ENCODE assay signal across 29 cellular contexts in the genomic region with DNA sequence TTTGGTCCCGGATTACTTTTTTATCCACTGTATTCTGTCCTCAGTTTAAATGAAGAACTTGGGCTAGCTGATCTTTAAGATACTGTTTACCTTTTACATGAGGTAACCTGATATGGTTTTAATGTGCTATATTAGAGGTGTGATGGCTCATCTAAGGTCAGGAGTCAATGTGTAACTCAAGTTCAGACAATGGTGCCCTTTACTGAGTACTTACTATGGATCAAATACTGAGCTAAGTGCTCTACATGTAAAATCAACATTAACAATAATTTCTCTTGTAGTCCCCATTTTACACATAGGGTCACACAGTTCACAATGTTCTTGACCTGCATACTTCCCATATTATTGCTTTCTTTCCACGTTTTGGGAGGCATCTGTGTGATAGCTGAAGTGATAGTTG.
DNase-seq lines count a peak whose midpoint lies in the region; ATAC-seq and TF ChIP-seq lines count a peak whose summit lies in the region.
"Had no signal": no experiment of that assay in that cellular context is flagged by ENCODE, and none has a peak within 500 bp of the region (broad histone marks: within the 10 kb centered on the region; RNA-seq: fewer than 3 reads in every experiment).

No MANE protein-coding gene starts in this region.

- BruUV-seq in IMR-90 (replicated peaks; lab: Mats Ljungman, UMichigan), result no TSS peak

- H3K9me1 ChIP-seq in IMR-90 (ENCODE audit: insufficient read depth, low read length), result no peaks in the 10 kb centered on the region

- no peak overlapping the region for H3K4me3 ChIP-seq in IMR-90 (ENCODE audit: insufficient read depth, low read depth, low read length)
- H3K4me3 ChIP-seq in mesendoderm (ENCODE audit: low read length), result no peak overlapping the region
- H3K4me3 ChIP-seq: esophagus squamous epithelium, neural progenitor cell, SK-N-MC, testis had no signal

- H3K18ac ChIP-seq in IMR-90 (ENCODE audit: low read depth, low read length) (no peak overlapping the region), mesendoderm (ENCODE audit: low read length) (no peak overlapping the region)

- H3K36me3 Mint-ChIP-seq in activated T-cell treated with anti-CD3 and anti-CD28 coated beads, Interleukin-2, amount 50 U/mL, for 72 hours (ENCODE audit: insufficient read depth in 2 of 2), result peaks cover 17 to 33% of the 10 kb centered on the region in 2 donors

- TF ChIP-seq CTCF in IMR-90 (conservative IDR thresholded peaks at IDR 0.05; ENCODE audit: low read depth, low read length), result no peak

- H3K4me2 ChIP-seq in IMR-90 (ENCODE audit: low read depth, low read length) (no peak overlapping the region), mesendoderm (ENCODE audit: low read length) (no peak overlapping the region)
- H3K4me2 ChIP-seq: neural progenitor cell had no signal

- no CpG with 5 or more reads among the region's 2 CpGs for WGBS in IMR-90 (ENCODE audit: extremely low coverage in 2 of 2, insufficient read length in 1 of 2), 2 experiments
- no CpG with 5 or more reads among the region's 2 CpGs for WGBS in mesendoderm (ENCODE audit: extremely low coverage, insufficient coverage, low lambda C conversion rate)

- H2BK15ac ChIP-seq in IMR-90 (ENCODE audit: low read depth, low read length) (no peak overlapping the region), mesendoderm (replicated peaks; ENCODE audit: low read depth) (no peak overlapping the region)

- no peak overlapping the region for H4K91ac ChIP-seq in IMR-90 (ENCODE audit: insufficient read depth, low read depth, low read length)

- peaks cover 42% of the 10 kb centered on the region for H3K4me1 Mint-ChIP-seq in activated T-cell treated with anti-CD3 and anti-CD28 coated beads, Interleukin-2, amount 50 U/mL, for 72 hours (ENCODE audit: low read depth)
- H3K4me1 Mint-ChIP-seq: neural progenitor cell had no signal

- H4K5ac ChIP-seq in IMR-90 (ENCODE audit: low read depth, low read length), result no peak overlapping the region
- no peak overlapping the region for H4K5ac ChIP-seq in mesendoderm (ENCODE audit: low read length)

- no peak overlapping the region for H2AK9ac ChIP-seq in IMR-90 (replicated peaks; ENCODE audit: low read depth, low read length, poor library complexity)

- no peak for TF ChIP-seq POLR2A in IMR-90 (IDR thresholded peaks at IDR 0.05; ENCODE audit: low read depth, low read length)

- dilution Hi-C loops in IMR-90 (cut with HindIII; ENCODE audit: low sequenced_read_pairs, unreplicated experiment), result no loop called here

- H3K79me2 ChIP-seq in mesendoderm (ENCODE audit: control insufficient read depth, insufficient read depth, low read length), result no peaks in the 10 kb centered on the region
- H3K79me2 ChIP-seq: parathyroid adenoma had no signal

- no peak overlapping the region for H2AFZ ChIP-seq in IMR-90 (replicated peaks; ENCODE audit: low read length, poor library complexity)
- H2AFZ ChIP-seq: neural progenitor cell, parathyroid adenoma had no signal

- H3K27ac ChIP-seq in IMR-90 (ENCODE audit: insufficient read depth, low read length) (no peak overlapping the region), mesendoderm (ENCODE audit: low read depth, low read length) (no peak overlapping the region)
- H3K27ac ChIP-seq: esophagus squamous epithelium, neural progenitor cell, parathyroid adenoma, SK-N-MC, testis had no signal

- no peaks in the 10 kb centered on the region for H3K9me3 ChIP-seq in IMR-90 (ENCODE audit: control insufficient read depth, insufficient read depth, low read length)
- H3K9me3 ChIP-seq: BE2C, esophagus squamous epithelium, testis had no signal

- H3K4me1 ChIP-seq in IMR-90 (ENCODE audit: control insufficient read depth, insufficient read depth, low read length) (0 out of 2 replicates have a peak, but pooled peaks cover 2% of the 10 kb centered on the region), mesendoderm (ENCODE audit: control insufficient read depth, low read depth, low read length) (no peaks in the 10 kb centered on the region)
- H3K4me1 ChIP-seq: BE2C, esophagus squamous epithelium, neural progenitor cell, parathyroid adenoma, testis had no signal

- in situ Hi-C loops in IMR-90 (cut with MboI; ENCODE audit: low sequenced_read_pairs) (no loop called here), SK-MEL-5 (cut with HindIII; ENCODE audit: low pct_unique_long_range_greater_than_20kb, low sequenced_read_pairs) (no loop called here)

- H2BK120ac ChIP-seq in IMR-90 (ENCODE audit: low read depth, low read length) (no peak overlapping the region), mesendoderm (ENCODE audit: low read depth, low read length) (no peak overlapping the region)

- H3K79me1 ChIP-seq in IMR-90 (ENCODE audit: low read depth in 1 of 2, low read length in 2 of 2) (no peaks in the 10 kb centered on the region), mesendoderm (ENCODE audit: low read length) (no peaks in the 10 kb centered on the region)

- no peak overlapping the region for H3K56ac ChIP-seq in IMR-90 (ENCODE audit: extremely low read depth, insufficient read depth, low read length)
- no peak overlapping the region for H3K56ac ChIP-seq in mesendoderm (ENCODE audit: low read length)

- H2AK5ac ChIP-seq in IMR-90 (ENCODE audit: low read depth, low read length), result no peak overlapping the region
- H2AK5ac ChIP-seq in mesendoderm (ENCODE audit: low read length), result no peak overlapping the region

- H4K20me1 ChIP-seq in IMR-90 (ENCODE audit: insufficient read depth, low read length), result no peaks in the 10 kb centered on the region

- no peaks in the 10 kb centered on the region for H3K36me3 ChIP-seq in IMR-90 (ENCODE audit: control insufficient read depth, insufficient read depth, low read length)
- H3K36me3 ChIP-seq in mesendoderm (ENCODE audit: control insufficient read depth, insufficient read depth, low read length), result no peaks in the 10 kb centered on the region

- peak overlapping the region; percentile 38 to 56 for H3K4me3 Mint-ChIP-seq in activated T-cell treated with anti-CD3 and anti-CD28 coated beads, Interleukin-2, amount 50 U/mL, for 72 hours
- H3K4me3 Mint-ChIP-seq: activated naive CD8-positive, alpha-beta T cell treated with anti-CD3 and anti-CD28 coated beads, Interleukin-2, amount 10 ng/mL, durations not matched to agents 7 days and 5 days; CD8-positive, alpha-beta memory T cell; endodermal cell; neural progenitor cell; T-helper 2 cell treated with Interferon-gamma antibody and Interleukin-4, amounts not matched to agents 5 μg/mL and 100 μg/mL, for 36 hours had no signal

- TF ChIP-seq RAD21 in IMR-90 (IDR thresholded peaks at IDR 0.05; ENCODE audit: low read length), result no peak

- H3K14ac ChIP-seq in IMR-90 (replicated peaks; ENCODE audit: low read depth, low read length), result 0 out of 2 replicates have a peak overlapping the region, but pooled peaks have one; percentile 6

- H3K9me3 Mint-ChIP-seq in activated T-cell treated with anti-CD3 and anti-CD28 coated beads, Interleukin-2, amount 50 U/mL, for 72 hours, result peaks cover 10 to 11% of the 10 kb centered on the region in 2 donors

- no peaks in the 10 kb centered on the region for H3K27me3 Mint-ChIP-seq in activated T-cell treated with anti-CD3 and anti-CD28 coated beads, Interleukin-2, amount 50 U/mL, for 72 hours (ENCODE audit: low read depth)
- H3K27me3 Mint-ChIP-seq: activated naive CD8-positive, alpha-beta T cell treated with anti-CD3 and anti-CD28 coated beads, Interleukin-2, amount 10 ng/mL, durations not matched to agents 7 days and 5 days; CD8-positive, alpha-beta memory T cell had no signal

- intact Hi-C loops in IMR-90 (cut with micrococcal nuclease), result no loop called here

- H4K8ac ChIP-seq in IMR-90 (ENCODE audit: low read depth in 2 of 2, low read length in 2 of 2) (no peak overlapping the region), mesendoderm (ENCODE audit: low read depth, low read length) (no peak overlapping the region)

- H3K4ac ChIP-seq in IMR-90 (ENCODE audit: low read depth, low read length), result no peak overlapping the region
- H3K4ac ChIP-seq in mesendoderm (ENCODE audit: low read depth, low read length), result no peak overlapping the region

- H2BK5ac ChIP-seq in IMR-90 (ENCODE audit: low read depth, low read length, poor library complexity, severe bottlenecking), result no peak overlapping the region
- H2BK5ac ChIP-seq in mesendoderm (ENCODE audit: low read length), result no peak overlapping the region

- no peak overlapping the region for H2BK20ac ChIP-seq in IMR-90 (ENCODE audit: low read depth, low read length)

- POLR2A ChIA-PET in IMR-90 (lab: Charles Lee; ENCODE audit: unreplicated experiment), result no interaction called here

- H3K27ac Mint-ChIP-seq in activated T-cell treated with anti-CD3 and anti-CD28 coated beads, Interleukin-2, amount 50 U/mL, for 72 hours, result peak overlapping the region; percentile 66
- H3K27ac Mint-ChIP-seq: activated naive CD8-positive, alpha-beta T cell treated with anti-CD3 and anti-CD28 coated beads, Interleukin-2, amount 10 ng/mL, durations not matched to agents 7 days and 5 days; endodermal cell; neural progenitor cell; T-helper 2 cell treated with Interferon-gamma antibody and Interleukin-4, amounts not matched to agents 5 μg/mL and 100 μg/mL, for 36 hours had no signal

- no peak for DNase-seq in activated T-cell treated with anti-CD3 and anti-CD28 coated beads, Interleukin-2, amount 50 U/mL, for 72 hours
- DNase-seq in activated T-cell treated with anti-CD3 and anti-CD28 coated beads for 4 hours (no peak), IMR-90 (no peak), SK-MEL-5 (ENCODE audit: low read depth, low spot score) (peak; percentile 9), renal cortical epithelial cell (ENCODE audit: low read depth) (peak; percentile 3), NK-92 (lab: John Stamatoyannopoulos, UW; ENCODE audit: unreplicated experiment) (no peak), mesendoderm (no peak), HUDEP-2 (lab: John Stamatoyannopoulos, UW; ENCODE audit: unreplicated experiment in 76 of 76) (no peak)
- DNase-seq: ACHN; activated naive CD8-positive, alpha-beta T cell treated with anti-CD3 and anti-CD28 coated beads, Interleukin-2, amount 10 ng/mL, durations not matched to agents 7 days and 5 days; BE2C; CD8-positive, alpha-beta memory T cell; central memory CD4-positive, alpha-beta T cell; DMS79; endodermal cell; esophagus squamous epithelium; GDM1; Karpas-422; left cardiac atrium; NCI-H1694; NCI-H526; stimulated activated CD4-positive, alpha-beta T cell treated with anti-CD3 and anti-CD28 coated beads, Interleukin-4, amount 100 ng/mL, for 24 hours; stimulated activated naive CD4-positive, alpha-beta T cell; testis had no signal

- H3K9ac ChIP-seq in IMR-90 (ENCODE audit: low read depth, low read length), result no peak overlapping the region
- H3K9ac ChIP-seq in mesendoderm (ENCODE audit: low read length), result no peak overlapping the region
- H3K9ac ChIP-seq: neural progenitor cell, parathyroid adenoma had no signal

- no peak for ATAC-seq in activated T-cell treated with anti-CD3 and anti-CD28 coated beads, Interleukin-2, amount 50 U/mL, for 72 hours (replicated peaks in 1 of 2)
- ATAC-seq in IMR-90 (ENCODE audit: low read depth), result no peak
- ATAC-seq: left cardiac atrium, sciatic nerve had no signal

- H3K27me3 ChIP-seq in IMR-90 (ENCODE audit: control insufficient read depth, insufficient read depth, low read length) (no peaks in the 10 kb centered on the region), mesendoderm (ENCODE audit: insufficient read depth, low read length, poor library complexity) (no peaks in the 10 kb centered on the region)
- H3K27me3 ChIP-seq: BE2C, esophagus squamous epithelium, neural progenitor cell, testis had no signal

- no peak overlapping the region for H3K23ac ChIP-seq in IMR-90 (ENCODE audit: low read depth, low read length)
- H3K23ac ChIP-seq in mesendoderm (ENCODE audit: low read length), result no peak overlapping the region

- CTCF ChIA-PET in IMR-90 (lab: Yijun Ruan, JAX), result interaction anchor here (0.6 to 1.2 kb wide), 3 partner anchors 12 to 27 kb away, joined by 3 to 4 read pairs (median 3); no protein-coding TSS in a partner anchor

Comparison
In these comparisons a context has a peak if more than half of its experiments do, and no peak if none do; other contexts are left out.
1. DNase-seq: peak in SK-MEL-5 (single experiment) and renal cortical epithelial cell (single experiment); none in activated T-cell treated with anti-CD3 and anti-CD28 coated beads, Interleukin-2, amount 50 U/mL, for 72 hours (0 of 2), activated T-cell treated with anti-CD3 and anti-CD28 coated beads for 4 hours (single experiment), IMR-90 (single experiment), NK-92 (single experiment), mesendoderm (single experiment) and HUDEP-2 (0 of 76).